Comparison of ENCODE assay signal across 22 cellular contexts in the genomic region with DNA sequence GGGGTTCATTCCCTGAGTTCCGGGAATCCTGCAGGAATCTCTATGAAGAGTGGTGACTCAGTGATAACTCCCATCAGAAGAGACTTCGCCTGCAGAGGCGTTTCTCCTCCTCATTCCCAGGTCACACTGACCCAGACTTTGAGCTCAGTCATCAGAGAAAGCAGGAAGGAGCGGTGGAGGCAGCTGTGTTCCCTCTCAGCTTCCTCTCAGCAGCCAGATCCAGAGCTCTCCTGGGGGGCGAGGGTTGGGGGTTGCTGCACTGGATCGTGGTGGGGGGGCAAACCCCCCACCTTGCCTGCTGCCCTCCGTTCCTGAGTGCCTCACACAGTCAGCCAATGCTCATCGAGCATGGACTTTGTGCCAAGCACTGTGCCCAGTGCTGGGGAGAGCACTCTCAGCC.
"Had no signal": no experiment of that assay in that cellular context is flagged by ENCODE, and none has a peak within 500 bp of the region (broad histone marks: within the 10 kb centered on the region; RNA-seq: fewer than 3 reads in every experiment).

No MANE protein-coding gene starts in this region.

- H3K4me1 ChIP-seq: adrenal gland, ascending aorta, transverse colon had no signal

- ATAC-seq: activated T-helper 17 cell treated with anti-CD3 and anti-CD28 coated beads, Interleukin-2, amount 50 U/mL, for 72 hours; stimulated activated naive B cell treated with anti-CD40 and anti-IgM and Interleukin-4, amounts not matched to agents 10 μg/mL and 1 μg/mL and 100 μg/mL, for 72 hours; T-cell had no signal

- H3K36me3 ChIP-seq: adrenal gland, ascending aorta, brain microvascular endothelial cell, sigmoid colon, transverse colon had no signal

- H3K9me3 ChIP-seq: adrenal gland, ascending aorta, sigmoid colon, transverse colon had no signal

- H3K4me3 ChIP-seq: adrenal gland, ascending aorta, dorsolateral prefrontal cortex, hepatocyte, sigmoid colon, transverse colon had no signal

- DNase-seq: activated CD4-positive, alpha-beta T cell treated with anti-CD3 and anti-CD28 coated beads for 1 hour; activated CD8-positive, alpha-beta memory T cell treated with anti-CD3 and anti-CD28 coated beads for 24 hours; activated CD8-positive, alpha-beta memory T cell treated with anti-CD3 and anti-CD28 coated beads, Interleukin-2, amount 50 U/mL, for 4 hours; activated naive CD4-positive, alpha-beta T cell; activated T-cell treated with anti-CD3 and anti-CD28 coated beads, Interleukin-2, amount 50 U/mL, for 24 hours; adrenal gland; brain microvascular endothelial cell; central memory CD4-positive, alpha-beta T cell; dorsolateral prefrontal cortex; foreskin fibroblast; immature natural killer cell; kidney glomerular epithelial cell; sigmoid colon; stimulated activated CD4-positive, alpha-beta T cell treated with anti-CD3 and anti-CD28 coated beads, Interleukin-2, amount 100 ng/mL, for 48 hours; stimulated activated CD8-positive, alpha-beta memory T cell treated with anti-CD3 and anti-CD28 coated beads, Interleukin-4, amount 100 ng/mL, for 48 hours; stimulated activated naive B cell treated with anti-CD40 and anti-IgM and Interleukin-4, amounts not matched to agents 10 μg/mL and 1 μg/mL and 100 μg/mL, for 72 hours; T-cell; transverse colon had no signal

- H3K27me3 ChIP-seq: adrenal gland, ascending aorta, brain microvascular endothelial cell, hepatocyte, sigmoid colon, transverse colon had no signal

- H3K27ac ChIP-seq: adrenal gland, ascending aorta, brain microvascular endothelial cell, dorsolateral prefrontal cortex, epithelial cell of prostate, hepatocyte, transverse colon had no signal
